ENCODE assay signal across 8 cellular contexts in the genomic region with DNA sequence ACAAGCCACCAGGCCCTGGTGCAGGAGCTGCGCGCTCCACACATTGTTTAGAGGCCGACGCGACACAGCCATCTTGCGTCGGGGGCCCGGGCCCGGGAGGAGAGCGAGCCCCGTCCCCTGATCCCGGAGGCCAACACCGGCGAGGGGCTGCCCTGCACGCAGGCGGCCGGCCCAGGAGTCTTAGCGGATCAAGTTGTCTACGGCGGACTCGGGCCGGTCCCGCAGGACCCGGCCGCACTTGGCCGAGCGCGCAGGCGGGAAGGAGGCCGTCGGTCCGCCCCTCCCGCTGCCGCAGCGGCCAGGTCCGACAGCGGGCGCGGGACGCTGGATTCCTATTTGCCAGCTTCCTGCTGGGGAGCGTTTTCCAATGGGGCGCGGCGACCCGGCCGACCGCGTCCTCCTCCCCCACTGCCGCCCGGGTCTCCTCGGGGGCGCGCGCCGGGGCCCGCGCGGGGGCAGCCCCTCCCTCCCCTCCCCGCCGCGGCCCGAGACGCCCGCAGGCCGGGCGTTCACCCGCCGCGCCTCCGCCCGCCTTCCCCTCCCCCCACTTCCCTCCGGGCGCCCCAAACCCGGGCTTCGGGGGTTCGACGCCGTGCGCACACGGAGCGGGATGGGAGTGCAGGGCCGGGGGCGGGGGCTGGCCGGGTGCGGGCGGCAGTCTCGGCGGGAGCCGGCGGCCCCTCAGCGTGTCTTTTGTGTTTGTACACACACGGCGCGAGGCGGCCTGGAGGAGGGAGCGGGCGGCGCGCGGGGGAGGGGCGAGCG. TPM values are rescaled to one million over a fixed set of nuclear protein-coding genes. Genes with fewer than 3 reads are reported as not detected.
A peak's percentile ranks its signal among the peaks of the same experiment; 100 is the strongest.
DNase-seq lines count a peak whose midpoint lies in the region; ATAC-seq and TF ChIP-seq lines count a peak whose summit lies in the region.

No MANE protein-coding gene starts in this region.

- no peaks in the 10 kb centered on the region for H3K9me3 ChIP-seq in Caco-2
- H3K9me3 ChIP-seq in esophagus squamous epithelium, result no peaks in the 10 kb centered on the region
- no peaks in the 10 kb centered on the region for H3K9me3 ChIP-seq in mucosa of stomach (ENCODE audit: control insufficient read depth, low read length)

- intact Hi-C loops in Caco-2 (cut with micrococcal nuclease; ENCODE audit: unreplicated experiment) (loop anchor here (1.0 to 10.0 kb wide), 2 partner anchors 63 to 123 kb away; partner anchors contain the start of genes ACBD3 and SDE2), esophagus squamous epithelium (cut with DNase I) (loop anchor here (10.0 kb wide), 1 partner anchor 67 kb away; the partner anchor contains the start of gene SDE2)

- H3K9ac ChIP-seq in mucosa of stomach (ENCODE audit: low read length), result peak overlapping the region; percentile 96

- no peaks in the 10 kb centered on the region for H3K9me3 Mint-ChIP-seq in Caco-2 (ENCODE audit: unreplicated experiment)
- no peaks in the 10 kb centered on the region for H3K9me3 Mint-ChIP-seq in activated T-cell treated with anti-CD3 and anti-CD28 coated beads, Interleukin-2, amount 50 U/mL, for 4 hours

- H3K4me3 ChIP-seq in Caco-2 (ENCODE audit: low read depth, low read length) (peak overlapping the region; percentile 93), esophagus squamous epithelium (peak overlapping the region; percentile 80 to 87 (median 84)), mucosa of stomach (ENCODE audit: low read length) (peak overlapping the region; percentile 39)

- TF ChIP-seq POLR2A in esophagus squamous epithelium (IDR thresholded peaks at IDR 0.05), result peak in 2 of 4 donors; percentile 73 to 74

- WGBS in esophagus squamous epithelium, 2 donors, result 0% methylated on average over 10 of the region's 102 CpGs; no CpG with 5 or more reads in 1 of the 2 donors

- H3K36me3 Mint-ChIP-seq in Caco-2 (ENCODE audit: insufficient read depth, unreplicated experiment), result peaks cover 47% of the 10 kb centered on the region
- peaks cover 23% of the 10 kb centered on the region for H3K36me3 Mint-ChIP-seq in activated T-cell treated with anti-CD3 and anti-CD28 coated beads, Interleukin-2, amount 50 U/mL, for 4 hours (ENCODE audit: insufficient read depth)

- H3K36me3 ChIP-seq in Caco-2 (ENCODE audit: control insufficient read depth, insufficient read depth, low read length) (no peaks in the 10 kb centered on the region), esophagus squamous epithelium (peaks cover 0 to 32% (median 0%) of the 10 kb centered on the region in 3 donors), mucosa of stomach (ENCODE audit: control insufficient read depth, insufficient read depth, low read length) (peaks cover 8% of the 10 kb centered on the region)

- no peak for TF ChIP-seq CTCF in Caco-2 (IDR thresholded peaks at IDR 0.05; ENCODE audit: insufficient read depth in 1 of 2, low read depth in 1 of 2, low read length in 1 of 2, severe bottlenecking in 1 of 2, unreplicated experiment in 1 of 2)
- TF ChIP-seq CTCF in esophagus squamous epithelium (IDR thresholded peaks at IDR 0.05), result no peak

- POLR2A ChIA-PET in Caco-2 (lab: Charles Lee), result interaction anchor here (0.5 to 2.1 kb wide), 21 partner anchors 14 to 693 kb away, joined by 3 to 34 read pairs (median 5); partner anchors contain the start of genes LIN9, PYCR2, SDE2 and SRP9

- BruUV-seq in Caco-2 (replicated peaks; lab: Mats Ljungman, UMichigan), result no TSS peak

- DNase-seq in Caco-2 (peak; percentile 88 to 92), NCI-H510A treated with DMSO at 0.1 percent for 48 hours (lab: John Stamatoyannopoulos, UW) (peak; percentile 84), esophagus squamous epithelium (lab: John Stamatoyannopoulos, UW) (no peak)
- peak; percentile 30 for DNase-seq in activated T-cell treated with anti-CD3 and anti-CD28 coated beads, Interleukin-2, amount 50 U/mL, for 4 hours

- H3K4me1 ChIP-seq in Caco-2 (peaks cover 9% of the 10 kb centered on the region), esophagus squamous epithelium (peaks cover 7 to 49% (median 27%) of the 10 kb centered on the region in 3 donors), mucosa of stomach (ENCODE audit: control insufficient read depth, insufficient read depth, low read length) (peaks cover 21% of the 10 kb centered on the region)

- ATAC-seq in GM19372 (IDR thresholded peaks at IDR 0.05; ENCODE audit: low read depth, unreplicated experiment) (peak; percentile 50), HG03439 (IDR thresholded peaks at IDR 0.05; ENCODE audit: unreplicated experiment) (peak; percentile 48)
- peak; percentile 70 to 74 for ATAC-seq in activated T-cell treated with anti-CD3 and anti-CD28 coated beads, Interleukin-2, amount 50 U/mL, for 4 hours

- H3K27ac Mint-ChIP-seq in Caco-2 (ENCODE audit: unreplicated experiment), result peak overlapping the region; percentile 99

- H3K4me1 Mint-ChIP-seq in Caco-2 (ENCODE audit: low read depth, unreplicated experiment), result peaks cover 24% of the 10 kb centered on the region
- peaks cover 35% of the 10 kb centered on the region for H3K4me1 Mint-ChIP-seq in activated T-cell treated with anti-CD3 and anti-CD28 coated beads, Interleukin-2, amount 50 U/mL, for 4 hours (ENCODE audit: low read depth)

- H3K27me3 Mint-ChIP-seq in Caco-2 (ENCODE audit: insufficient read depth, unreplicated experiment), result no peaks in the 10 kb centered on the region
- H3K27me3 Mint-ChIP-seq in activated T-cell treated with anti-CD3 and anti-CD28 coated beads, Interleukin-2, amount 50 U/mL, for 4 hours (ENCODE audit: low read depth), result no peaks in the 10 kb centered on the region

- H3K27ac ChIP-seq in esophagus squamous epithelium (peak overlapping the region; percentile 96 to 100 (median 99)), temporal lobe (ENCODE audit: low read depth, low read length) (peak overlapping the region; percentile 98)

- CTCF ChIA-PET in Caco-2 (lab: Charles Lee), result interaction anchor here (0.5 to 1.7 kb wide), 10 partner anchors 21 to 587 kb away, joined by 3 to 9 read pairs (median 3); no protein-coding TSS in a partner anchor

- H3K4me3 Mint-ChIP-seq in Caco-2 (ENCODE audit: unreplicated experiment), result peak overlapping the region; percentile 97
- H3K4me3 Mint-ChIP-seq in activated T-cell treated with anti-CD3 and anti-CD28 coated beads, Interleukin-2, amount 50 U/mL, for 4 hours, result peak overlapping the region; percentile 100

- H3K27me3 ChIP-seq in Caco-2 (replicated peaks; ENCODE audit: control insufficient read depth, insufficient read depth, low read length), result no peaks in the 10 kb centered on the region
- no peaks in the 10 kb centered on the region for H3K27me3 ChIP-seq in esophagus squamous epithelium
- no peaks in the 10 kb centered on the region for H3K27me3 ChIP-seq in mucosa of stomach (ENCODE audit: control insufficient read depth, insufficient read depth, low read length)

RNA-seq across cellular contexts. Expression of gene H3-3A, which starts 0.5 kb away (rescaled TPM):
- total RNA-seq in Caco-2 (2022) (512 and 554 TPM in 2 replicates), esophagus squamous epithelium (100 to 1,000 TPM; 358 to 544 (median 443) TPM), temporal lobe (292 TPM)
- 100 to 1,000 TPM; 328 to 367 (median 332) TPM for total RNA-seq in activated T-cell treated with anti-CD3 and anti-CD28 coated beads, Interleukin-2, amount 50 U/mL, for 4 hours

Comparison
In these comparisons a context has a peak if more than half of its experiments do, and no peak if none do; other contexts are left out.
1. H3K4me3 ChIP-seq: peak in every context shown above with its lines; median percentile 93 in Caco-2; 84 in esophagus squamous epithelium; 39 in mucosa of stomach.